8 cellular contexts compared by ENCODE assay signal in the genomic region with DNA sequence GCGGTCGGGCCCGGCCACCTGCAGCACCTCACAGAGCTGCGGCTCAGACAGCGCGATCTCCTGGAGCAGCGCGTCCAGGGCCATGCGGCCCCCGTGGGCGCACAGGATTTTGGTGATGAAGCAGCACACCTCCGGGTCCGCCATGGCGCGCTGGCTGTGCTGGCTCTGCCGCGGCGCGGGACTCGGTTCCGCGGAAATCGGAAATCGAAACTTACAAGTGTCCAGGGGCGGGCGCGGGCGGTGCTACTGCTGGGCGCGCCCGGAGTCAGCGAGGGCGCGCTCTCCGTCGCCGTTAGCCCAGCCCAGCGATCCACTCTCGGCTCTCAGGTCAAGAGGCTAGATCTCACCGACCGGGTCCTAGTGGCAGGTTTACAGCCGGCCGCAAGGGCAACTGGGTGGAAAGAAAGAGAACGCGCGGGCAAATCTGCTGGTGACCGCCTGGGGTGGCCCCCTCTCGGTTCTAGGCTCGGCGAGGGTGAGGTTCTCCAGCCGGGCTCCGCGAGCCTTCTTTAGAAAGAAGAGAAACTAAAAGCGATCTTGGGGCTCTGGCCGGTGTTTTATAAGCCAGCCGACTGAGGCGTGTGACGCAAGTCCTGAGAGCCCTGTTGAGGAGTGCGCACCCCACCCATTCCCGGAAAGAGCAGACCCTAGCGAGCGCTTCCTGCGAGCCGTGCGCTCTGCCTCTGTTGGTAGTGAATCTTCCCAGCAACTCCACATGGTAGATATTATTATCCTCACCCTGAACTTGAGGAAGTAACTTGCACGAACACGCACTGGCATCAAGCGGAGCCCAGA. TPM values are rescaled to one million over a fixed set of nuclear protein-coding genes. Genes with fewer than 3 reads are reported as not detected.
DNase-seq lines count a peak whose midpoint lies in the region; FAIRE-seq lines count a peak whose summit lies in the region.

A gene (minus strand): TSS at position 533 of the 795 bp plus-strand sequence. CDS start 389 bp downstream, at position 144.

- peak within 1 kb of the TSS; percentile 93 for H3K9ac ChIP-seq in ES-I3 (ENCODE audit: low read depth, low read length)

- no peaks in the 10 kb centered on the region for H3K36me3 ChIP-seq in ES-I3 (ENCODE audit: insufficient read depth, low read length)

- H3K9me3 ChIP-seq in ES-I3 (ENCODE audit: control insufficient read depth, insufficient read depth, low read length), result no peaks in the 10 kb centered on the region

- FAIRE-seq in frontal cortex (lab: Jason Lieb, UNC), result no peak

- DNase-seq in H4 (ENCODE audit: low spot score), result peak; percentile 72
- peak; percentile 96 for DNase-seq in LoVo (ENCODE audit: low spot score)
- peak; percentile 82 for DNase-seq in SK-MEL-5 (ENCODE audit: low read depth, low spot score)
- DNase-seq in activated naive CD4-positive, alpha-beta T cell treated with Interleukin-2 at 50 U/mL for 16 hours, result peak; percentile 85
- DNase-seq in frontal cortex (ENCODE audit: low spot score in 2 of 2), result peak; percentile 59 to 80
- DNase-seq in nucleus accumbens (lab: John Stamatoyannopoulos, UW), result peak in 51 of 56 donors; percentile 5 to 73 (median 43)
- DNase-seq in superior temporal gyrus (ENCODE audit: extremely low spot score), result peak; percentile 42

- H3K4me1 ChIP-seq in ES-I3 (ENCODE audit: insufficient read depth, low read length), result no peaks in the 10 kb centered on the region

- in situ Hi-C loops in SK-MEL-5 (cut with HindIII; ENCODE audit: low pct_unique_long_range_greater_than_20kb, low sequenced_read_pairs), result no loop called here

RNA-seq across cellular contexts. Expression of the gene that starts here (rescaled TPM):
- total RNA-seq in H4 (2014; rRNA removed; shearing (Covaris generic)), result 26.2 and 28.8 TPM in 2 replicates
- 40.6 and 40.8 TPM in 2 replicates for total RNA-seq in SK-MEL-5 (2014; rRNA removed; shearing (Covaris generic))
- polyA plus RNA-seq in SK-MEL-5 (2015; cell fraction: cytosol; rRNA removed), result 37.7 and 47.2 TPM in 2 replicates
- polyA plus RNA-seq in SK-MEL-5 (2015; cell fraction: nucleus; rRNA removed), result 15.0 and 16.6 TPM in 2 replicates
- 4.1 TPM for total RNA-seq in frontal cortex

Comparison
In these comparisons a context has a peak if more than half of its experiments do, and no peak if none do; other contexts are left out.
1. Peak in every context shown above with its lines: DNase-seq.
2. DNase-seq: peak in every context shown above with its lines; median percentile 96 in LoVo; 85 in activated naive CD4-positive, alpha-beta T cell treated with Interleukin-2 at 50 U/mL for 16 hours; 82 in SK-MEL-5; 72 in H4; 70 in frontal cortex; 43 in nucleus accumbens; 42 in superior temporal gyrus.